Comparison of ENCODE assay signal across 1 cellular context in the genomic region with DNA sequence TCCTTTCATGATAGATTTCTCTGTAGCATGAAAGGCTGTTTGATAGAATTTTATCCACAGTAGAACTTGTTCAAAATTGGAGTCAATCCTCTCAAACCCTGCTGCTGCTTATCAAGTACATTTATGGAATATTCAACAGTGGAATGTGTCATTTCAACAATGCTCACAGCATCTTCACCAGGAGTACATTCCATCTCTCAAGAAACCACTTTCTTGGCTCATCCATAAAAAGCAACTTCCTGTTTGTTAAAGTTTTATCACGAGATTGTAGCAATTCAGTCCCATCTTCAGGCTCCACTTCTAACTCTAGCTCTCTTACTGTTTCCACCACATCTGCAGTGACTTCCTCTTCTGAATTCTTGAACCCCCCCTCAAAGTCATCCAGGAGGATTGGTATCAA.
TF ChIP-seq lines count a peak whose summit lies in the region.

No MANE protein-coding gene starts in this region.

TF ChIP-seq in IMR-90, 13 proteins besides CTCF, POLR2A, EP300 and RAD21:
- TF ChIP-seq SMC3 (IDR thresholded peaks at IDR 0.05; ENCODE audit: low read depth, low read length) (no peak), FOS (IDR thresholded peaks at IDR 0.05; ENCODE audit: low read depth, low read length) (no peak)
